16 cellular contexts compared by ENCODE assay signal in genomic region chr7:139674752-139675126, GRCh38.
A peak's percentile ranks its signal among the peaks of the same experiment; 100 is the strongest.
DNase-seq lines count a peak whose midpoint lies in the region; ATAC-seq, FAIRE-seq and TF ChIP-seq lines count a peak whose summit lies in the region.
"Had no signal": no experiment of that assay in that cellular context is flagged by ENCODE, and none has a peak within 500 bp of the region (broad histone marks: within the 10 kb centered on the region; RNA-seq: fewer than 3 reads in every experiment).

No MANE protein-coding gene starts in this region.

- TF ChIP-seq RAD21 in GM12878 (IDR thresholded peaks at IDR 0.05; ENCODE audit: insufficient read depth, low read depth, low read length) (no peak), liver (IDR thresholded peaks at IDR 0.05) (no peak)

- BruUV-seq in GM12878 (replicated peaks; lab: Mats Ljungman, UMichigan): no TSS peak

- H3K9me3 ChIP-seq in GM12878 (replicated peaks; ENCODE audit: control insufficient read depth, insufficient read depth, low read length) (no peaks in the 10 kb centered on the region), liver (ENCODE audit: control insufficient read depth in 4 of 4, low read length in 3 of 4) (no peaks in the 10 kb centered on the region)
- H3K9me3 ChIP-seq: thoracic aorta had no signal

- no peaks in the 10 kb centered on the region; a peak in 1 of 4 replicates for H3K36me3 ChIP-seq in GM12878 (ENCODE audit: control insufficient read depth in 2 of 2, insufficient read depth in 2 of 2, low read length in 1 of 2)
- no peaks in the 10 kb centered on the region for H3K36me3 ChIP-seq in liver (ENCODE audit: control insufficient read depth in 4 of 4, insufficient read depth in 3 of 4, low read depth in 1 of 4, low read length in 3 of 4)
- H3K36me3 ChIP-seq: thoracic aorta had no signal

- DNase-seq in Right ventricle myocardium superior (no peak), cardiac septum (ENCODE audit: low spot score) (no peak), GM12878 (ENCODE audit: low read depth, low spot score) (no peak), NCI-H524 treated with DMSO at 0.1 percent for 48 hours (lab: John Stamatoyannopoulos, UW) (no peak), NCI-H2196 treated with DMSO at 0.1 percent for 48 hours (lab: John Stamatoyannopoulos, UW; ENCODE audit: unreplicated experiment) (no peak), amygdala (lab: John Stamatoyannopoulos, UW) (no peak)
- DNase-seq: activated naive CD4-positive, alpha-beta T cell treated with anti-CD3 and anti-CD28 coated beads, Interleukin-2, amount 10 ng/mL, durations not matched to agents 7 days and 5 days; EL; hypothalamus; NCI-H1048; NCI-H526 treated with DMSO at 0.1 percent for 48 hours had no signal

- H3K27ac ChIP-seq in GM12878 (ENCODE audit: control insufficient read depth, insufficient read depth): peak overlapping the region; percentile 52; the same call in 1 of the 2 replicates
- H3K27ac ChIP-seq in liver (ENCODE audit: low read depth in 1 of 2, low read length in 2 of 2): peak overlapping the region; percentile 61 to 75
- peak overlapping the region; percentile 63 for H3K27ac ChIP-seq in temporal lobe (ENCODE audit: low read depth, low read length)
- H3K27ac ChIP-seq: thoracic aorta had no signal

- TF ChIP-seq POLR2A in GM12878 (IDR thresholded peaks at IDR 0.05; ENCODE audit: low read depth, low read length): no peak

- H3K4me2 ChIP-seq in GM12878 (ENCODE audit: control insufficient read depth, insufficient read depth): no peak overlapping the region

- SMC1A ChIA-PET in GM12878 (lab: Charles Lee; ENCODE audit: uncharacterized antibody, unreplicated experiment): interaction anchor here (1.1 to 5.1 kb wide), 5 partner anchors 14 to 98 kb away, joined by 4 to 77 read pairs (median 8); no protein-coding TSS in a partner anchor

- no peak for TF ChIP-seq EP300 in GM12878 (IDR thresholded peaks at IDR 0.05; ENCODE audit: borderline replicate concordance in 1 of 2, control insufficient read depth in 1 of 2, low read depth in 2 of 2, low read length in 2 of 2)

- H3K4me1 ChIP-seq in GM12878 (ENCODE audit: control insufficient read depth, insufficient read depth, low read length): peaks cover 33% of the 10 kb centered on the region
- peaks cover 16 to 47% (median 41%) of the 10 kb centered on the region in 4 donors for H3K4me1 ChIP-seq in liver (ENCODE audit: control insufficient read depth in 4 of 4, insufficient read depth in 4 of 4, low read length in 3 of 4)

- RAD21 ChIA-PET in GM12878 (lab: Charles Lee; ENCODE audit: unreplicated experiment): interaction anchor here (1.6 to 5.8 kb wide), 7 partner anchors 8 to 98 kb away, joined by 3 to 95 read pairs (median 19); no protein-coding TSS in a partner anchor

- H3K9ac ChIP-seq in GM12878 (ENCODE audit: control insufficient read depth, insufficient read depth, low read length) (no peak overlapping the region), liver (ENCODE audit: low read depth in 1 of 2, low read length in 2 of 2) (no peak overlapping the region)

- FAIRE-seq in GM12878 (lab: Jason Lieb, UNC): no peak
- FAIRE-seq: H1, TTC549 had no signal

- no peaks in the 10 kb centered on the region for H3K79me2 ChIP-seq in GM12878 (ENCODE audit: control insufficient read depth, insufficient read depth, low read length)

- TF ChIP-seq CTCF in GM12878 (IDR thresholded peaks at IDR 0.05 in 2 of 3, conservative IDR thresholded peaks at IDR 0.05 in 1 of 3; ENCODE audit: control insufficient read depth in 2 of 3, extremely low read depth in 1 of 3, insufficient read depth in 1 of 3, low read depth in 3 of 3, low read length in 3 of 3) (no peak), liver (IDR thresholded peaks at IDR 0.05; ENCODE audit: low read depth, low read length, missing input control) (no peak)

- POLR2A ChIA-PET in GM12878 (lab: Charles Lee): interaction anchor here (3.5 kb wide), 1 partner anchor 27 kb away, joined by 32 read pairs; no protein-coding TSS in a partner anchor

- CTCF ChIA-PET in GM12878 (lab: Yijun Ruan, JAX): interaction anchor here (1.0 to 10.0 kb wide), 6 partner anchors 9 to 328 kb away, joined by 3 to 85 read pairs (median 4); no protein-coding TSS in a partner anchor

- intact Hi-C loops in Right ventricle myocardium superior (cut with DNase I): no loop called here
- intact Hi-C loops in cardiac septum (cut with DNase I): no loop called here
- intact Hi-C loops in GM12878 (cut with micrococcal nuclease; ENCODE audit: unreplicated experiment): no loop called here

- WGBS in GM12878 (ENCODE audit: insufficient coverage, insufficient replicate concordance, low lambda C conversion rate, missing lambda C conversion rate): 29% methylated on average over 8 of the region's 8 CpGs
- 40% methylated on average over 8 of the region's 8 CpGs for WGBS in liver

- H4K20me1 ChIP-seq in GM12878 (ENCODE audit: control insufficient read depth, insufficient read depth): no peaks in the 10 kb centered on the region

- H3K27me3 ChIP-seq in GM12878 (replicated peaks in 1 of 2; ENCODE audit: control insufficient read depth in 2 of 2, insufficient read depth in 2 of 2, low read length in 1 of 2) (no peaks in the 10 kb centered on the region), liver (ENCODE audit: control insufficient read depth in 4 of 4, insufficient read depth in 4 of 4, low read length in 3 of 4) (no peaks in the 10 kb centered on the region)

- in situ Hi-C loops in GM12878 (cut with MboI): no loop called here

- no peak overlapping the region for H3K4me3 ChIP-seq in GM12878
- H3K4me3 ChIP-seq in liver (ENCODE audit: low read depth in 1 of 3, low read length in 3 of 3): no peak overlapping the region
- H3K4me3 ChIP-seq: thoracic aorta had no signal

- no peak overlapping the region for H2AFZ ChIP-seq in GM12878 (ENCODE audit: control insufficient read depth, low read depth, low read length)

- ATAC-seq in Right ventricle myocardium superior (ENCODE audit: poor library complexity) (peak; percentile 41), GM12878 (no peak)

TF ChIP-seq in GM12878, 131 proteins besides CTCF, POLR2A, EP300 and RAD21:
- no peak for TF ChIP-seq FOXK2 (IDR thresholded peaks at IDR 0.05)
- no peak for TF ChIP-seq FOS (IDR thresholded peaks at IDR 0.05; ENCODE audit: borderline replicate concordance, extremely low read depth, insufficient read length)
- no peak for TF ChIP-seq SMC3 (IDR thresholded peaks at IDR 0.05; ENCODE audit: borderline replicate concordance, low read length)
- TF ChIP-seq PKNOX1 (IDR thresholded peaks at IDR 0.05): peak; percentile 77
- TF ChIP-seq TAF1 (IDR thresholded peaks at IDR 0.05; ENCODE audit: borderline replicate concordance, low read depth, low read length): no peak
TF ChIP-seq in GM12878: peak in this region for 1.

TF ChIP-seq in liver, 16 proteins besides CTCF, POLR2A, EP300 and RAD21 (continues in another document):
- no peak for TF ChIP-seq SP1 (IDR thresholded peaks at IDR 0.05)
- no peak for TF ChIP-seq EGR1 (IDR thresholded peaks at IDR 0.05; ENCODE audit: low read depth in 2 of 2)
- no peak for TF ChIP-seq MAX (IDR thresholded peaks at IDR 0.05)
- no peak for TF ChIP-seq HNF4G (IDR thresholded peaks at IDR 0.05)
- TF ChIP-seq GABPA (IDR thresholded peaks at IDR 0.05 in 1 of 2, conservative IDR thresholded peaks at IDR 0.05 in 1 of 2): no peak
- TF ChIP-seq FOXA1 (IDR thresholded peaks at IDR 0.05): no peak
- TF ChIP-seq NR2F2 (IDR thresholded peaks at IDR 0.05): no peak
- TF ChIP-seq TAF1 (conservative IDR thresholded peaks at IDR 0.05): no peak
- no peak for TF ChIP-seq FOXA2 (IDR thresholded peaks at IDR 0.05)
- no peak for TF ChIP-seq JUND (IDR thresholded peaks at IDR 0.05)
- TF ChIP-seq REST (IDR thresholded peaks at IDR 0.05): no peak
- no peak for TF ChIP-seq ATF3 (IDR thresholded peaks at IDR 0.05)
